13 cellular contexts compared by ENCODE assay signal in genomic region chr16:12262454-12263180, GRCh38.
DNase-seq lines count a peak whose midpoint lies in the region; TF ChIP-seq lines count a peak whose summit lies in the region.
"Had no signal": no experiment of that assay in that cellular context is flagged by ENCODE, and none has a peak within 500 bp of the region (broad histone marks: within the 10 kb centered on the region; RNA-seq: fewer than 3 reads in every experiment).

No MANE protein-coding gene starts in this region.

- POLR2A ChIA-PET in activated CD4-positive, alpha-beta memory T cell treated with anti-CD3 and anti-CD28 coated beads, Interleukin-2, amount 10 ng/mL, durations not matched to agents 7 days and 5 days (lab: Charles Lee) = no interaction called here

- H3K4me3 Mint-ChIP-seq in activated CD4-positive, alpha-beta memory T cell treated with anti-CD3 and anti-CD28 coated beads, Interleukin-2, amount 10 ng/mL, durations not matched to agents 7 days and 5 days = no peak overlapping the region
- H3K4me3 Mint-ChIP-seq: activated naive CD8-positive, alpha-beta T cell had no signal

- H3K4me1 Mint-ChIP-seq in activated CD4-positive, alpha-beta memory T cell treated with anti-CD3 and anti-CD28 coated beads, Interleukin-2, amount 10 ng/mL, durations not matched to agents 7 days and 5 days = no peaks in the 10 kb centered on the region

- H3K9me3 Mint-ChIP-seq in activated CD4-positive, alpha-beta memory T cell treated with anti-CD3 and anti-CD28 coated beads, Interleukin-2, amount 10 ng/mL, durations not matched to agents 7 days and 5 days = no peaks in the 10 kb centered on the region

- H3K27ac Mint-ChIP-seq in activated CD4-positive, alpha-beta memory T cell treated with anti-CD3 and anti-CD28 coated beads, Interleukin-2, amount 10 ng/mL, durations not matched to agents 7 days and 5 days = no peak overlapping the region
- H3K27ac Mint-ChIP-seq: activated naive CD8-positive, alpha-beta T cell had no signal

- no peak for TF ChIP-seq POLR2A in esophagus muscularis mucosa (IDR thresholded peaks at IDR 0.05; ENCODE audit: low read depth)

- intact Hi-C loops in colonic mucosa (cut with DNase I) = no loop called here
- intact Hi-C loops in esophagus muscularis mucosa (cut with DNase I) = no loop called here

- no peak overlapping the region for H3K27ac ChIP-seq in colonic mucosa
- H3K27ac ChIP-seq in effector memory CD4-positive, alpha-beta T cell (ENCODE audit: insufficient read depth, low read length, poor library complexity, severe bottlenecking) = no peak overlapping the region
- no peak overlapping the region for H3K27ac ChIP-seq in esophagus muscularis mucosa (replicated peaks in 1 of 4)
- H3K27ac ChIP-seq: C4-2B, coronary artery, RWPE1 had no signal

- WGBS in esophagus muscularis mucosa = 86% methylated on average over 13 of the region's 13 CpGs

- TF ChIP-seq CTCF in colonic mucosa (IDR thresholded peaks at IDR 0.05) (no peak), esophagus muscularis mucosa (IDR thresholded peaks at IDR 0.05) (no peak)

- H3K27me3 Mint-ChIP-seq in activated CD4-positive, alpha-beta memory T cell treated with anti-CD3 and anti-CD28 coated beads, Interleukin-2, amount 10 ng/mL, durations not matched to agents 7 days and 5 days = no peaks in the 10 kb centered on the region
- H3K27me3 Mint-ChIP-seq: activated naive CD8-positive, alpha-beta T cell had no signal

- no peaks in the 10 kb centered on the region for H3K4me1 ChIP-seq in colonic mucosa
- H3K4me1 ChIP-seq in effector memory CD4-positive, alpha-beta T cell (ENCODE audit: control insufficient read depth, insufficient read depth, low read length, poor library complexity, severe bottlenecking) = no peaks in the 10 kb centered on the region
- peaks cover 0 to 13% (median 10%) of the 10 kb centered on the region in 4 donors for H3K4me1 ChIP-seq in esophagus muscularis mucosa

- H3K36me3 Mint-ChIP-seq in activated CD4-positive, alpha-beta memory T cell treated with anti-CD3 and anti-CD28 coated beads, Interleukin-2, amount 10 ng/mL, durations not matched to agents 7 days and 5 days (ENCODE audit: low read depth) = no peaks in the 10 kb centered on the region

- CTCF ChIA-PET in activated CD4-positive, alpha-beta memory T cell treated with anti-CD3 and anti-CD28 coated beads, Interleukin-2, amount 10 ng/mL, durations not matched to agents 7 days and 5 days (lab: Charles Lee) = no interaction called here

- no peaks in the 10 kb centered on the region for H3K27me3 ChIP-seq in colonic mucosa
- H3K27me3 ChIP-seq in effector memory CD4-positive, alpha-beta T cell (replicated peaks; ENCODE audit: control insufficient read depth, insufficient read depth, low read length, poor library complexity, severe bottlenecking) = no peaks in the 10 kb centered on the region
- no peaks in the 10 kb centered on the region for H3K27me3 ChIP-seq in esophagus muscularis mucosa

- H3K4me3 ChIP-seq in colonic mucosa = no peak overlapping the region
- H3K4me3 ChIP-seq in effector memory CD4-positive, alpha-beta T cell (ENCODE audit: insufficient read depth, low read depth, low read length, poor library complexity, severe bottlenecking) = no peak overlapping the region
- H3K4me3 ChIP-seq in esophagus muscularis mucosa = no peak overlapping the region
- H3K4me3 ChIP-seq: coronary artery had no signal

- H3K9me3 ChIP-seq in colonic mucosa (no peaks in the 10 kb centered on the region), esophagus muscularis mucosa (no peaks in the 10 kb centered on the region)
- H3K9me3 ChIP-seq in effector memory CD4-positive, alpha-beta T cell (ENCODE audit: control insufficient read depth, low read length) = no peaks in the 10 kb centered on the region

- peak; percentile 2 for DNase-seq in COR-L47 (lab: John Stamatoyannopoulos, UW)
- peak; percentile 83 for DNase-seq in NCI-H1105 treated with DMSO at 0.1 percent for 48 hours (lab: John Stamatoyannopoulos, UW)
- peak; percentile 73 for DNase-seq in colonic mucosa
- DNase-seq in mucosa of gallbladder (ENCODE audit: low spot score) = peak; percentile 87
- DNase-seq in SHP77 (lab: John Stamatoyannopoulos, UW) = no peak
- no peak for DNase-seq in activated CD4-positive, alpha-beta memory T cell treated with anti-CD3 and anti-CD28 coated beads, Interleukin-2, amount 10 ng/mL, durations not matched to agents 7 days and 5 days
- DNase-seq in effector memory CD4-positive, alpha-beta T cell = no peak
- no peak for DNase-seq in esophagus muscularis mucosa (ENCODE audit: extremely low spot score)
- DNase-seq: NCI-H446 treated with DMSO at 0.1 percent for 48 hours had no signal

- H3K9ac ChIP-seq in colonic mucosa (ENCODE audit: low read depth in 2 of 2, low read length in 2 of 2) = no peak overlapping the region

- H3K36me3 ChIP-seq in colonic mucosa (no peaks in the 10 kb centered on the region), esophagus muscularis mucosa (peaks cover 0 to 5% (median 0%) of the 10 kb centered on the region in 4 donors)
- H3K36me3 ChIP-seq in effector memory CD4-positive, alpha-beta T cell (ENCODE audit: control insufficient read depth, insufficient read depth, low read length) = no peaks in the 10 kb centered on the region

- no peak for TF ChIP-seq EP300 in esophagus muscularis mucosa (IDR thresholded peaks at IDR 0.05)

Comparison
In these comparisons a context has a peak if more than half of its experiments do, and no peak if none do; other contexts are left out.
1. DNase-seq: peak in COR-L47 (single experiment), NCI-H1105 treated with DMSO at 0.1 percent for 48 hours (single experiment), colonic mucosa (single experiment) and mucosa of gallbladder (single experiment); none in SHP77 (0 of 2), activated CD4-positive, alpha-beta memory T cell treated with anti-CD3 and anti-CD28 coated beads, Interleukin-2, amount 10 ng/mL, durations not matched to agents 7 days and 5 days (single experiment), effector memory CD4-positive, alpha-beta T cell (0 of 3) and esophagus muscularis mucosa (single experiment).